22 cellular contexts compared by ENCODE assay signal in genomic region chr13:59978862-59979261, GRCh38.
DNase-seq lines count a peak whose midpoint lies in the region; ATAC-seq, FAIRE-seq and TF ChIP-seq lines count a peak whose summit lies in the region.
"Had no signal": no experiment of that assay in that cellular context is flagged by ENCODE, and none has a peak within 500 bp of the region (broad histone marks: within the 10 kb centered on the region; RNA-seq: fewer than 3 reads in every experiment).

No MANE protein-coding gene starts in this region.

- H3K36me3 ChIP-seq in SK-N-MC (ENCODE audit: insufficient read depth, low read length) (peaks cover 6% of the 10 kb centered on the region), K562 (ENCODE audit: control insufficient read depth, insufficient read depth, low read length) (peaks cover 4% of the 10 kb centered on the region; the same call in 1 of the 3 replicates)

- H3K27ac Mint-ChIP-seq in endothelial cell (ENCODE audit: unreplicated experiment) = no peak overlapping the region
- no peak overlapping the region for H3K27ac Mint-ChIP-seq in activated T-helper 2 cell treated with anti-CD3 and anti-CD28 coated beads, Interferon-gamma antibody, Interleukin-2, Interleukin-4, amounts not matched to agents 10 μg/mL and 5 μg/mL and 100 μg/mL, durations not matched to agents 14 hours and 24 hours and 36 hours
- H3K27ac Mint-ChIP-seq: B cell had no signal

- H3K4me1 Mint-ChIP-seq in endothelial cell (ENCODE audit: unreplicated experiment) = no peaks in the 10 kb centered on the region
- peaks cover 5% of the 10 kb centered on the region for H3K4me1 Mint-ChIP-seq in activated T-helper 2 cell treated with anti-CD3 and anti-CD28 coated beads, Interferon-gamma antibody, Interleukin-2, Interleukin-4, amounts not matched to agents 10 μg/mL and 5 μg/mL and 100 μg/mL, durations not matched to agents 14 hours and 24 hours and 36 hours (ENCODE audit: low read depth)
- H3K4me1 Mint-ChIP-seq: B cell had no signal

- TF ChIP-seq POLR2A in A549 (IDR thresholded peaks at IDR 0.05; ENCODE audit: low read length) (no peak), K562 (conservative IDR thresholded peaks at IDR 0.05) (no peak)

- in situ Hi-C loops in K562 (cut with MboI) = no loop called here

- H3K9me3 ChIP-seq in A549 (no peaks in the 10 kb centered on the region), SK-N-MC (ENCODE audit: low read depth, low read length) (no peaks in the 10 kb centered on the region), K562 (replicated peaks; ENCODE audit: control insufficient read depth, insufficient read depth, low read depth, low read length) (no peaks in the 10 kb centered on the region)
- H3K9me3 ChIP-seq: BLaER1 treated with 17β-estradiol and CSF1 and Interleukin-3, amounts not matched to agents 10 nM and 100 nM; Caco-2 had no signal

- H3K27ac ChIP-seq in A549 (no peak overlapping the region), SK-N-MC (peak overlapping the region; percentile 77), K562 (ENCODE audit: extremely low read depth, low read depth, low read length) (no peak overlapping the region)
- H3K27ac ChIP-seq: BLaER1 treated with 17β-estradiol and CSF1 and Interleukin-3, amounts not matched to agents 10 nM and 100 nM; C4-2B had no signal

- TF ChIP-seq RAD21 in A549 (conservative IDR thresholded peaks at IDR 0.05 in 1 of 2, IDR thresholded peaks at IDR 0.05 in 1 of 2) (no peak), K562 (CRISPR knock-in tag; conservative IDR thresholded peaks at IDR 0.05 in 1 of 2, IDR thresholded peaks at IDR 0.05 in 1 of 2) (no peak)

- H2AFZ ChIP-seq in K562 (ENCODE audit: low read depth, low read length) = no peak overlapping the region

- no TSS peak for BruUV-seq in K562 (replicated peaks; lab: Mats Ljungman, UMichigan)

- H3K9ac ChIP-seq in SK-N-MC (ENCODE audit: insufficient read length) (no peak overlapping the region), K562 (ENCODE audit: insufficient read depth in 1 of 2, low read depth in 2 of 2, low read length in 2 of 2) (no peak overlapping the region)
- H3K9ac ChIP-seq: BLaER1 treated with 17β-estradiol and CSF1 and Interleukin-3, amounts not matched to agents 10 nM and 100 nM had no signal

- H3K79me2 ChIP-seq in K562 (ENCODE audit: control insufficient read depth, insufficient read depth, low read length) = no peaks in the 10 kb centered on the region

- DNase-seq in A549 (ENCODE audit: low read depth in 1 of 2, low spot score in 1 of 2) (no peak), SK-N-MC (ENCODE audit: low read depth, low spot score) (no peak), K562 (ENCODE audit: extremely low read depth in 1 of 4, low spot score in 3 of 4) (no peak), endothelial cell (ENCODE audit: low spot score) (no peak)
- no peak for DNase-seq in activated T-helper 2 cell treated with anti-CD3 and anti-CD28 coated beads, Interferon-gamma antibody, Interleukin-2, Interleukin-4, amounts not matched to agents 10 μg/mL and 5 μg/mL and 100 μg/mL, durations not matched to agents 14 hours and 24 hours and 36 hours (ENCODE audit: low spot score)
- DNase-seq: 8988T; AML-193; Caco-2; Calu3; CD4-positive, alpha-beta T cell; CD8-positive, alpha-beta T cell; DMS79 treated with DMSO at 0.1 percent for 48 hours; GDM1 had no signal

- H3K4me2 ChIP-seq in A549 (no peak overlapping the region), K562 (ENCODE audit: insufficient read depth, low read length) (no peak overlapping the region)
- H3K4me2 ChIP-seq: BLaER1 treated with 17β-estradiol and CSF1 and Interleukin-3, amounts not matched to agents 10 nM and 100 nM had no signal

- no peaks in the 10 kb centered on the region for H3K36me3 Mint-ChIP-seq in endothelial cell (ENCODE audit: low read depth, unreplicated experiment)
- H3K36me3 Mint-ChIP-seq in activated T-helper 2 cell treated with anti-CD3 and anti-CD28 coated beads, Interferon-gamma antibody, Interleukin-2, Interleukin-4, amounts not matched to agents 10 μg/mL and 5 μg/mL and 100 μg/mL, durations not matched to agents 14 hours and 24 hours and 36 hours (ENCODE audit: low read depth) = peaks cover 14% of the 10 kb centered on the region
- H3K36me3 Mint-ChIP-seq: CD8-positive, alpha-beta T cell had no signal

- no peak overlapping the region for H3K4me3 Mint-ChIP-seq in endothelial cell (ENCODE audit: unreplicated experiment)
- H3K4me3 Mint-ChIP-seq in activated T-helper 2 cell treated with anti-CD3 and anti-CD28 coated beads, Interferon-gamma antibody, Interleukin-2, Interleukin-4, amounts not matched to agents 10 μg/mL and 5 μg/mL and 100 μg/mL, durations not matched to agents 14 hours and 24 hours and 36 hours (ENCODE audit: low read depth) = no peak overlapping the region
- H3K4me3 Mint-ChIP-seq: B cell; CD4-positive, alpha-beta T cell; CD8-positive, alpha-beta T cell had no signal

- TF ChIP-seq CTCF in A549 (IDR thresholded peaks at IDR 0.05) (no peak), K562 (IDR thresholded peaks at IDR 0.05 in 2 of 3, conservative IDR thresholded peaks at IDR 0.05 in 1 of 3; ENCODE audit: insufficient read depth in 2 of 3, low read depth in 1 of 3, low read length in 3 of 3) (no peak), endothelial cell (IDR thresholded peaks at IDR 0.05; ENCODE audit: unreplicated experiment) (no peak)

- FAIRE-seq in A549 (lab: Jason Lieb, UNC) (no peak), G401.6 (lab: Jason Lieb, UNC) (peak; percentile 37), K562 (lab: Jason Lieb, UNC) (no peak)
- FAIRE-seq: D721Med, GM12878, GM12892, GM18507 had no signal

- H3K4me1 ChIP-seq in A549 (no peaks in the 10 kb centered on the region), K562 (replicated peaks in 1 of 2; ENCODE audit: control insufficient read depth in 2 of 2, insufficient read depth in 2 of 2, low read length in 2 of 2) (no peaks in the 10 kb centered on the region)
- H3K4me1 ChIP-seq: BLaER1 treated with 17β-estradiol and CSF1 and Interleukin-3, amounts not matched to agents 10 nM and 100 nM had no signal

- POLR2A ChIA-PET in A549 (lab: Yijun Ruan, JAX) = no interaction called here
- POLR2A ChIA-PET in K562 (lab: Yijun Ruan, JAX) = no interaction called here

- H3K9me1 ChIP-seq in K562 (ENCODE audit: control insufficient read depth, insufficient read depth, low read length) = no peaks in the 10 kb centered on the region

- ATAC-seq in A549 (no peak), K562 (no peak), HG03175 (IDR thresholded peaks at IDR 0.05; ENCODE audit: unreplicated experiment) (no peak)
- ATAC-seq: GM12878 had no signal

- H4K20me1 ChIP-seq in K562 (replicated peaks; ENCODE audit: control insufficient read depth, insufficient read depth, low read length) = no peaks in the 10 kb centered on the region
- H4K20me1 ChIP-seq: BLaER1 treated with 17β-estradiol and CSF1 and Interleukin-3, amounts not matched to agents 10 nM and 100 nM had no signal

- TF ChIP-seq EP300 in A549 (IDR thresholded peaks at IDR 0.05) = no peak
- no peak for TF ChIP-seq EP300 in K562 (IDR thresholded peaks at IDR 0.05; ENCODE audit: low read length)

- no peaks in the 10 kb centered on the region for H3K9me3 Mint-ChIP-seq in endothelial cell (ENCODE audit: unreplicated experiment)
- H3K9me3 Mint-ChIP-seq in activated T-helper 2 cell treated with anti-CD3 and anti-CD28 coated beads, Interferon-gamma antibody, Interleukin-2, Interleukin-4, amounts not matched to agents 10 μg/mL and 5 μg/mL and 100 μg/mL, durations not matched to agents 14 hours and 24 hours and 36 hours = no peaks in the 10 kb centered on the region
- H3K9me3 Mint-ChIP-seq: CD4-positive, alpha-beta T cell; CD8-positive, alpha-beta T cell had no signal

- intact Hi-C loops in K562 (cut with micrococcal nuclease) = no loop called here
- intact Hi-C loops in activated T-helper 2 cell treated with anti-CD3 and anti-CD28 coated beads, Interferon-gamma antibody, Interleukin-2, Interleukin-4, amounts not matched to agents 10 μg/mL and 5 μg/mL and 100 μg/mL, durations not matched to agents 14 hours and 24 hours and 36 hours (cut with micrococcal nuclease) = no loop called here

- no peaks in the 10 kb centered on the region for H3K27me3 Mint-ChIP-seq in endothelial cell (ENCODE audit: unreplicated experiment)
- H3K27me3 Mint-ChIP-seq in activated T-helper 2 cell treated with anti-CD3 and anti-CD28 coated beads, Interferon-gamma antibody, Interleukin-2, Interleukin-4, amounts not matched to agents 10 μg/mL and 5 μg/mL and 100 μg/mL, durations not matched to agents 14 hours and 24 hours and 36 hours (ENCODE audit: low read depth) = no peaks in the 10 kb centered on the region
- H3K27me3 Mint-ChIP-seq: B cell; CD4-positive, alpha-beta T cell had no signal

- CTCF ChIA-PET in A549 (lab: Yijun Ruan, JAX) (no interaction called here), K562 (lab: Yijun Ruan, JAX; ENCODE audit: low intra/inter-chr PET ratio) (no interaction called here)

- H3K4me3 ChIP-seq in A549 = no peak overlapping the region
- H3K4me3 ChIP-seq in SK-N-MC = peak overlapping the region; percentile 25
- no peak overlapping the region for H3K4me3 ChIP-seq in K562
- H3K4me3 ChIP-seq: BLaER1 treated with 17β-estradiol and CSF1 and Interleukin-3, amounts not matched to agents 10 nM and 100 nM; GM12878 had no signal

- H3K27me3 ChIP-seq in K562 (ENCODE audit: control insufficient read depth in 2 of 2, insufficient read depth in 2 of 2, low read length in 2 of 2) = no peaks in the 10 kb centered on the region
- H3K27me3 ChIP-seq: BLaER1 treated with 17β-estradiol and CSF1 and Interleukin-3, amounts not matched to agents 10 nM and 100 nM had no signal

TF ChIP-seq in A549, 52 proteins besides CTCF, POLR2A, EP300 and RAD21 (continues in another document):
- TF ChIP-seq RARB (CRISPR knock-in tag; IDR thresholded peaks at IDR 0.05) (no peak), MAFK (IDR thresholded peaks at IDR 0.05; ENCODE audit: partially characterized antibody) (peak; percentile 46)

TF ChIP-seq in K562, 482 proteins besides CTCF, POLR2A, EP300 and RAD21:
- TF ChIP-seq ZNF316 (IDR thresholded peaks at IDR 0.05) (peak; percentile 56), MED1 (CRISPR knock-in tag; IDR thresholded peaks at IDR 0.05; ENCODE audit: borderline replicate concordance) (no peak)
TF ChIP-seq in K562: peak in this region for 1.

Comparison
In these comparisons a context has a peak if more than half of its experiments do, and no peak if none do; other contexts are left out.
1. Of the 35 proteins assayed by ChIP-seq in both K562 and A549: peak only in K562: none; only in A549: MAFK; in both: none; in neither: 34.